Comparison of ENCODE assay signal across 1 cellular context in genomic region chr3:42443819-42444436, GRCh38.
TF ChIP-seq lines count a peak whose summit lies in the region.

No MANE protein-coding gene starts in this region.

TF ChIP-seq in K562, 482 proteins besides CTCF, POLR2A, EP300 and RAD21 (continued from another document and continues in another):
- no peak for TF ChIP-seq PBX2 (CRISPR knock-in tag; IDR thresholded peaks at IDR 0.05; ENCODE audit: low read depth)
- no peak for TF ChIP-seq PBX2 (tag; conservative IDR thresholded peaks at IDR 0.05; ENCODE audit: low read depth)
- no peak for TF ChIP-seq ELF1 (tag; IDR thresholded peaks at IDR 0.05)
- TF ChIP-seq NFE2 (IDR thresholded peaks at IDR 0.05; ENCODE audit: low read depth), result no peak
- no peak for TF ChIP-seq ZBTB43 (CRISPR knock-in tag; IDR thresholded peaks at IDR 0.05)
- no peak for TF ChIP-seq TRIM24 (IDR thresholded peaks at IDR 0.05)
- TF ChIP-seq MLX (CRISPR knock-in tag; conservative IDR thresholded peaks at IDR 0.05), result no peak
- TF ChIP-seq FOXP1 (CRISPR knock-in tag; IDR thresholded peaks at IDR 0.05), result no peak
- TF ChIP-seq YY1 (IDR thresholded peaks at IDR 0.05; ENCODE audit: borderline replicate concordance in 1 of 3, control insufficient read depth in 1 of 3, extremely low read depth in 1 of 3, insufficient read depth in 3 of 3, insufficient read length in 1 of 3, insufficient replicate concordance in 2 of 3, low read depth in 1 of 3, low read length in 2 of 3), result no peak
- TF ChIP-seq, protein P1, sequence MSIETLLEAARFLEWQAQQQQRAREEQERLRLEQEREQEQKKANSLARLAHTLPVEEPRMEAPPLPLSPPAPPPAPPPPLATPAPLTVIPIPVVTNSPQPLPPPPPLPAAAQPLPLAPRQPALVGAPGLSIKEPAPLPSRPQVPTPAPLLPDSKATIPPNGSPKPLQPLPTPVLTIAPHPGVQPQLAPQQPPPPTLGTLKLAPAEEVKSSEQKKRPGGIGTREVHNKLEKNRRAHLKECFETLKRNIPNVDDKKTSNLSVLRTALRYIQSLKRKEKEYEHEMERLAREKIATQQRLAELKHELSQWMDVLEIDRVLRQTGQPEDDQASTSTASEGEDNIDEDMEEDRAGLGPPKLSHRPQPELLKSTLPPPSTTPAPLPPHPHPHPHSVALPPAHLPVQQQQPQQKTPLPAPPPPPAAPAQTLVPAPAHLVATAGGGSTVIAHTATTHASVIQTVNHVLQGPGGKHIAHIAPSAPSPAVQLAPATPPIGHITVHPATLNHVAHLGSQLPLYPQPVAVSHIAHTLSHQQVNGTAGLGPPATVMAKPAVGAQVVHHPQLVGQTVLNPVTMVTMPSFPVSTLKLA (conservative IDR thresholded peaks at IDR 0.05), result 0 out of 4 replicates have a peak, but pooled peaks have one; percentile 38 to 40
- TF ChIP-seq RHOXF2B (CRISPR knock-in tag; conservative IDR thresholded peaks at IDR 0.05), result no peak
- TF ChIP-seq, protein P2, sequence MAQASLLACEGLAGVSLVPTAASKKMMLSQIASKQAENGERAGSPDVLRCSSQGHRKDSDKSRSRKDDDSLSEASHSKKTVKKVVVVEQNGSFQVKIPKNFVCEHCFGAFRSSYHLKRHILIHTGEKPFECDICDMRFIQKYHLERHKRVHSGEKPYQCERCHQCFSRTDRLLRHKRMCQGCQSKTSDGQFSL (CRISPR knock-in tag; IDR thresholded peaks at IDR 0.05), result no peak
- TF ChIP-seq, protein P2 (tag; IDR thresholded peaks at IDR 0.05), result no peak
- peak; percentile 42; the same call in 1 of the 2 replicates for TF ChIP-seq RB1 (IDR thresholded peaks at IDR 0.05; ENCODE audit: low read depth)
- no peak for TF ChIP-seq GABPA (tag; conservative IDR thresholded peaks at IDR 0.05; ENCODE audit: low read depth)
- TF ChIP-seq, protein P3, sequence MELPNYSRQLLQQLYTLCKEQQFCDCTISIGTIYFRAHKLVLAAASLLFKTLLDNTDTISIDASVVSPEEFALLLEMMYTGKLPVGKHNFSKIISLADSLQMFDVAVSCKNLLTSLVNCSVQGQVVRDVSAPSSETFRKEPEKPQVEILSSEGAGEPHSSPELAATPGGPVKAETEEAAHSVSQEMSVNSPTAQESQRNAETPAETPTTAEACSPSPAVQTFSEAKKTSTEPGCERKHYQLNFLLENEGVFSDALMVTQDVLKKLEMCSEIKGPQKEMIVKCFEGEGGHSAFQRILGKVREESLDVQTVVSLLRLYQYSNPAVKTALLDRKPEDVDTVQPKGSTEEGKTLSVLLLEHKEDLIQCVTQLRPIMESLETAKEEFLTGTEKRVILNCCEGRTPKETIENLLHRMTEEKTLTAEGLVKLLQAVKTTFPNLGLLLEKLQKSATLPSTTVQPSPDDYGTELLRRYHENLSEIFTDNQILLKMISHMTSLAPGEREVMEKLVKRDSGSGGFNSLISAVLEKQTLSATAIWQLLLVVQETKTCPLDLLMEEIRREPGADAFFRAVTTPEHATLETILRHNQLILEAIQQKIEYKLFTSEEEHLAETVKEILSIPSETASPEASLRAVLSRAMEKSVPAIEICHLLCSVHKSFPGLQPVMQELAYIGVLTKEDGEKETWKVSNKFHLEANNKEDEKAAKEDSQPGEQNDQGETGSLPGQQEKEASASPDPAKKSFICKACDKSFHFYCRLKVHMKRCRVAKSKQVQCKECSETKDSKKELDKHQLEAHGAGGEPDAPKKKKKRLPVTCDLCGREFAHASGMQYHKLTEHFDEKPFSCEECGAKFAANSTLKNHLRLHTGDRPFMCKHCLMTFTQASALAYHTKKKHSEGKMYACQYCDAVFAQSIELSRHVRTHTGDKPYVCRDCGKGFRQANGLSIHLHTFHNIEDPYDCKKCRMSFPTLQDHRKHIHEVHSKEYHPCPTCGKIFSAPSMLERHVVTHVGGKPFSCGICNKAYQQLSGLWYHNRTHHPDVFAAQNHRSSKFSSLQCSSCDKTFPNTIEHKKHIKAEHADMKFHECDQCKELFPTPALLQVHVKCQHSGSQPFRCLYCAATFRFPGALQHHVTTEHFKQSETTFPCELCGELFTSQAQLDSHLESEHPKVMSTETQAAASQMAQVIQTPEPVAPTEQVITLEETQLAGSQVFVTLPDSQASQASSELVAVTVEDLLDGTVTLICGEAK (IDR thresholded peaks at IDR 0.05), result no peak
- TF ChIP-seq, protein P3 (CRISPR knock-in tag; IDR thresholded peaks at IDR 0.05), result no peak
- no peak for TF ChIP-seq E2F3 (CRISPR knock-in tag; IDR thresholded peaks at IDR 0.05)
- TF ChIP-seq AFF1 (IDR thresholded peaks at IDR 0.05; ENCODE audit: low read depth in 1 of 2, partially characterized antibody in 2 of 2), result no peak
- no peak for TF ChIP-seq KLF13 (tag; IDR thresholded peaks at IDR 0.05; ENCODE audit: borderline replicate concordance, low read depth)
- no peak for TF ChIP-seq PHB2 (IDR thresholded peaks at IDR 0.05; ENCODE audit: low read depth)
- TF ChIP-seq HNRNPUL1 (IDR thresholded peaks at IDR 0.05; ENCODE audit: low read length), result no peak
- TF ChIP-seq CC2D1A (IDR thresholded peaks at IDR 0.05), result peak; percentile 35; the same call in 1 of the 2 replicates
- no peak for TF ChIP-seq ZNF583 (CRISPR knock-in tag; IDR thresholded peaks at IDR 0.05)
- no peak for TF ChIP-seq MLLT1 (IDR thresholded peaks at IDR 0.05)
- TF ChIP-seq MTA1 (IDR thresholded peaks at IDR 0.05; ENCODE audit: borderline replicate concordance), result no peak
- peak; percentile 22 for TF ChIP-seq TBP (optimal IDR thresholded peaks at IDR 0.05; ENCODE audit: low read depth, low read length)
- TF ChIP-seq CREBBP (IDR thresholded peaks at IDR 0.05; ENCODE audit: low read depth, low read length), result no peak
- no peak for TF ChIP-seq HBP1 (CRISPR knock-in tag; IDR thresholded peaks at IDR 0.05)
- no peak for TF ChIP-seq SMAD1 (IDR thresholded peaks at IDR 0.05; ENCODE audit: low read depth, low read length, partially characterized antibody)
- TF ChIP-seq ZNF76 (CRISPR knock-in tag; IDR thresholded peaks at IDR 0.05; ENCODE audit: borderline replicate concordance), result no peak
- TF ChIP-seq CAMTA2 (CRISPR knock-in tag; conservative IDR thresholded peaks at IDR 0.05), result no peak
- no peak for TF ChIP-seq ZNF143 (CRISPR knock-in tag; IDR thresholded peaks at IDR 0.05)
- TF ChIP-seq RBM22 (IDR thresholded peaks at IDR 0.05; ENCODE audit: low read depth, low read length, poor library complexity, severe bottlenecking), result no peak
- 0 out of 2 replicates have a peak, but pooled peaks have one; percentile 19 for TF ChIP-seq SMAD3 (CRISPR knock-in tag; conservative IDR thresholded peaks at IDR 0.05)
